Comparison of ENCODE assay signal across 9 cellular contexts in genomic region chr4:105896461-105896939, GRCh38. TPM values are rescaled to one million over a fixed set of nuclear protein-coding genes. Genes with fewer than 3 reads are reported as not detected.
DNase-seq lines count a peak whose midpoint lies in the region; ATAC-seq, FAIRE-seq and TF ChIP-seq lines count a peak whose summit lies in the region.
"Had no signal": no experiment of that assay in that cellular context is flagged by ENCODE, and none has a peak within 500 bp of the region (broad histone marks: within the 10 kb centered on the region; RNA-seq: fewer than 3 reads in every experiment).

No MANE protein-coding gene starts in this region.

- intact Hi-C loops in mucosa of descending colon (cut with DNase I, micrococcal nuclease), result no loop called here

- H3K36me3 Mint-ChIP-seq in activated naive CD8-positive, alpha-beta T cell, result no peaks in the 10 kb centered on the region
- no peaks in the 10 kb centered on the region for H3K36me3 Mint-ChIP-seq in activated T-helper 17 cell treated with anti-CD3 and anti-CD28 coated beads, Interleukin-2, amount 50 U/mL, for 72 hours (ENCODE audit: low read depth)
- H3K36me3 Mint-ChIP-seq in HFFc6 (ENCODE audit: low read depth), result no peaks in the 10 kb centered on the region
- H3K36me3 Mint-ChIP-seq: stimulated activated naive B cell treated with anti-CD40 and anti-IgM and Interleukin-4, amounts not matched to agents 10 μg/mL and 1 μg/mL and 100 μg/mL, for 72 hours had no signal

- peaks cover 50% of the 10 kb centered on the region for H3K27me3 Mint-ChIP-seq in activated naive CD8-positive, alpha-beta T cell
- peaks cover 50% of the 10 kb centered on the region for H3K27me3 Mint-ChIP-seq in activated T-helper 17 cell treated with anti-CD3 and anti-CD28 coated beads, Interleukin-2, amount 50 U/mL, for 72 hours
- H3K27me3 Mint-ChIP-seq in HFFc6 (ENCODE audit: insufficient read depth), result peaks cover 30% of the 10 kb centered on the region

- H3K9ac ChIP-seq in ES-I3 (ENCODE audit: low read depth, low read length), result peak overlapping the region; percentile 66; the same call in 1 of the 2 replicates

- TF ChIP-seq CTCF in mucosa of descending colon (IDR thresholded peaks at IDR 0.05) (no peak), D721Med (IDR thresholded peaks at IDR 0.05; ENCODE audit: insufficient read depth, missing control alignments) (no peak), HFFc6 (IDR thresholded peaks at IDR 0.05) (no peak)

- H3K36me3 ChIP-seq in ES-I3 (ENCODE audit: insufficient read depth, low read length), result no peaks in the 10 kb centered on the region
- no peaks in the 10 kb centered on the region for H3K36me3 ChIP-seq in mucosa of descending colon (ENCODE audit: low read depth)

- peak overlapping the region; percentile 5 for H3K4me3 Mint-ChIP-seq in activated naive CD8-positive, alpha-beta T cell
- H3K4me3 Mint-ChIP-seq in activated T-helper 17 cell treated with anti-CD3 and anti-CD28 coated beads, Interleukin-2, amount 50 U/mL, for 72 hours, result no peak overlapping the region
- no peak overlapping the region for H3K4me3 Mint-ChIP-seq in HFFc6

- H3K4me1 ChIP-seq in ES-I3 (ENCODE audit: insufficient read depth, low read length) (no peaks in the 10 kb centered on the region), mucosa of descending colon (ENCODE audit: low read depth) (no peaks in the 10 kb centered on the region)

- DNase-seq in mucosa of descending colon (no peak), D721Med (ENCODE audit: insufficient read length, low spot score) (no peak), NCI-H1694 treated with DMSO at 0.1 percent for 48 hours (lab: John Stamatoyannopoulos, UW) (no peak), HFFc6 (no peak)

- no peaks in the 10 kb centered on the region for H3K9me3 ChIP-seq in ES-I3 (ENCODE audit: control insufficient read depth, insufficient read depth, low read length)
- no peaks in the 10 kb centered on the region for H3K9me3 ChIP-seq in mucosa of descending colon

- H3K4me1 Mint-ChIP-seq in activated naive CD8-positive, alpha-beta T cell (ENCODE audit: low read depth), result peaks cover 14% of the 10 kb centered on the region
- no peaks in the 10 kb centered on the region for H3K4me1 Mint-ChIP-seq in activated T-helper 17 cell treated with anti-CD3 and anti-CD28 coated beads, Interleukin-2, amount 50 U/mL, for 72 hours
- H3K4me1 Mint-ChIP-seq in HFFc6 (ENCODE audit: low read depth), result no peaks in the 10 kb centered on the region

- no peaks in the 10 kb centered on the region for H3K9me3 Mint-ChIP-seq in activated naive CD8-positive, alpha-beta T cell (ENCODE audit: low read depth)
- H3K9me3 Mint-ChIP-seq in activated T-helper 17 cell treated with anti-CD3 and anti-CD28 coated beads, Interleukin-2, amount 50 U/mL, for 72 hours, result no peaks in the 10 kb centered on the region
- no peaks in the 10 kb centered on the region for H3K9me3 Mint-ChIP-seq in HFFc6
- H3K9me3 Mint-ChIP-seq: stimulated activated naive B cell treated with anti-CD40 and anti-IgM and Interleukin-4, amounts not matched to agents 10 μg/mL and 1 μg/mL and 100 μg/mL, for 72 hours had no signal

- peak overlapping the region; percentile 57 for H3K4me3 ChIP-seq in mucosa of descending colon

- no peak for FAIRE-seq in D721Med (lab: Jason Lieb, UNC)

- peak; percentile 14 for ATAC-seq in GM21528 (IDR thresholded peaks at IDR 0.05; ENCODE audit: low FRiP score, unreplicated experiment)
- ATAC-seq in mucosa of descending colon, result no peak
- ATAC-seq in activated T-helper 17 cell treated with anti-CD3 and anti-CD28 coated beads, Interleukin-2, amount 50 U/mL, for 72 hours (replicated peaks), result no peak

- H3K27ac Mint-ChIP-seq in activated naive CD8-positive, alpha-beta T cell, result no peak overlapping the region
- no peak overlapping the region for H3K27ac Mint-ChIP-seq in activated T-helper 17 cell treated with anti-CD3 and anti-CD28 coated beads, Interleukin-2, amount 50 U/mL, for 72 hours
- no peak overlapping the region for H3K27ac Mint-ChIP-seq in HFFc6
- H3K27ac Mint-ChIP-seq: stimulated activated naive B cell treated with anti-CD40 and anti-IgM and Interleukin-4, amounts not matched to agents 10 μg/mL and 1 μg/mL and 100 μg/mL, for 72 hours had no signal

RNA-seq across cellular contexts. Expression of gene NPNT, which starts 1.2 kb away (rescaled TPM):
- 10 to 100 TPM; 16.9 to 29.6 (median 26.3) TPM for total RNA-seq in mucosa of descending colon
- total RNA-seq in activated T-helper 17 cell treated with anti-CD3 and anti-CD28 coated beads, Interleukin-2, amount 50 U/mL, for 72 hours, result not detected
- total RNA-seq in HFFc6 (2021; fragmentation: NEBNext Ultra II Directional; extraction: Animal tissue kit (Norgen Biotek cat#: 25700)), result not detected

Comparison
In these comparisons a context has a peak if more than half of its experiments do, and no peak if none do; other contexts are left out.
1. RNA of gene NPNT, which starts 1.2 kb away (total RNA-seq): 16.9 to 29.6 TPM in mucosa of descending colon; not detected in activated T-helper 17 cell treated with anti-CD3 and anti-CD28 coated beads, Interleukin-2, amount 50 U/mL, for 72 hours and not detected in HFFc6; every median in the first group is over 10 times any median in the second.